28 cellular contexts compared by ENCODE assay signal in genomic region chr6:83875843-83876242, GRCh38. TPM values are rescaled to one million over a fixed set of nuclear protein-coding genes. Genes with fewer than 3 reads are reported as not detected.
"Had no signal": no experiment of that assay in that cellular context is flagged by ENCODE, and none has a peak within 500 bp of the region (broad histone marks: within the 10 kb centered on the region; RNA-seq: fewer than 3 reads in every experiment).

No MANE protein-coding gene starts in this region.

- H3K4me1 ChIP-seq: suprapubic skin, testis, upper lobe of left lung, upper lobe of right lung, uterus, vagina had no signal

- H3K27ac ChIP-seq: stomach, suprapubic skin, testis, thoracic aorta, thyroid gland, tibial artery, tibial nerve, transverse colon, upper lobe of left lung, upper lobe of right lung, uterus, vagina had no signal

- H3K9me3 ChIP-seq: stomach, suprapubic skin, testis, thoracic aorta, thyroid gland, tibial artery, tibial nerve, transverse colon, upper lobe of left lung, upper lobe of right lung, uterus, vagina had no signal

- FAIRE-seq: urothelium cell line had no signal

- DNase-seq: stimulated activated CD4-positive, alpha-beta T cell treated with anti-CD3 and anti-CD28 coated beads, Interleukin-2, amount 100 ng/mL, for 48 hours; stimulated activated CD4-positive, alpha-beta T cell treated with anti-CD3 and anti-CD28 coated beads, Interleukin-4, amount 100 ng/mL, for 1 hour; stimulated activated CD4-positive, alpha-beta T cell treated with anti-CD3 and anti-CD28 coated beads, Interleukin-4, amount 100 ng/mL, for 24 hours; stimulated activated CD4-positive, alpha-beta T cell treated with anti-CD3 and anti-CD28 coated beads, Interleukin-4, amount 100 ng/mL, for 4 hours; stimulated activated CD8-positive, alpha-beta memory T cell treated with anti-CD3 and anti-CD28 coated beads, Interleukin-4, amount 100 ng/mL, for 48 hours; stimulated activated naive B cell treated with anti-CD40 and anti-IgM and Interleukin-4, amounts not matched to agents 10 μg/mL and 1 μg/mL and 100 μg/mL, for 72 hours; stimulated activated naive CD4-positive, alpha-beta T cell; stimulated activated naive CD4-positive, alpha-beta T cell treated with Interleukin-2 at 50 U/mL for 16 hours; stimulated activated naive CD8-positive, alpha-beta T cell treated with anti-CD3 and anti-CD28 coated beads, Interleukin-15, amount 100 ng/mL, for 72 hours; stimulated activated naive CD8-positive, alpha-beta T cell treated with anti-CD3 and anti-CD28 coated beads, Interleukin-15, Interleukin-2, amounts not matched to agents 100 U/mL and 50 U/mL, for 24 hours; stomach; substantia nigra; testis; thyroid gland; tibial artery; transverse colon; trophoblast cell; upper lobe of left lung; upper lobe of right lung; uterus had no signal

- H3K4me3 ChIP-seq: stomach, suprapubic skin, testis, thoracic aorta, thyroid gland, tibial artery, tibial nerve, transverse colon, upper lobe of left lung, upper lobe of right lung, uterus, vagina had no signal

- H3K36me3 ChIP-seq: suprapubic skin, thoracic aorta, thyroid gland, tibial artery, tibial nerve, transverse colon, upper lobe of left lung, upper lobe of right lung, uterus, vagina had no signal

- ATAC-seq: stimulated activated effector memory CD8-positive, alpha-beta T cell treated with anti-CD3 and anti-CD28 coated beads, Interleukin-12 subunit alpha, Interleukin-12 subunit beta, amount 100 ng/mL, for 72 hours; stimulated activated memory B cell treated with anti-CD40 and anti-IgM and Interleukin-4, amounts not matched to agents 10 μg/mL and 1 μg/mL and 100 μg/mL, for 72 hours; stimulated activated naive B cell treated with anti-CD40 and anti-IgM and Interleukin-4, amounts not matched to agents 10 μg/mL and 1 μg/mL and 100 μg/mL, for 72 hours; stimulated activated naive CD8-positive, alpha-beta T cell treated with anti-CD3 and anti-CD28 coated beads, Interleukin-15, amount 100 ng/mL, for 72 hours; stimulated activated naive CD8-positive, alpha-beta T cell treated with anti-CD3 and anti-CD28 coated beads, Interleukin-15, Interleukin-2, amounts not matched to agents 100 U/mL and 50 U/mL, for 24 hours; upper lobe of right lung had no signal

- H3K27me3 ChIP-seq: stomach, suprapubic skin, testis, thyroid gland, tibial artery, tibial nerve, transverse colon, upper lobe of left lung, upper lobe of right lung, uterus, vagina had no signal

RNA-seq across cellular contexts. Expression of gene RIPPLY2, which starts 22.7 kb away (rescaled TPM):
- total RNA-seq: stomach, subcutaneous adipose tissue, suprapubic skin, thoracic aorta, thyroid gland, transverse colon, upper lobe of left lung, upper lobe of right lung, vagina had no signal
